In genomic region chr3:22692239-22692638, GRCh38 we compare ENCODE assay signal across 30 cellular contexts.
"Had no signal": no experiment of that assay in that cellular context is flagged by ENCODE, and none has a peak within 500 bp of the region (broad histone marks: within the 10 kb centered on the region; RNA-seq: fewer than 3 reads in every experiment).

No MANE protein-coding gene starts in this region.

- H3K9me3 ChIP-seq: adrenal gland, body of pancreas, breast epithelium, Peyer's patch had no signal

- H3K27ac ChIP-seq: adrenal gland, body of pancreas, breast epithelium, Peyer's patch, WERI-Rb-1 had no signal

- DNase-seq: activated CD4-positive, alpha-beta T cell treated with anti-CD3 and anti-CD28 coated beads, Interleukin-2, amount 10 ng/mL, durations not matched to agents 7 days and 5 days; activated CD4-positive, alpha-beta T cell treated with anti-CD3 and anti-CD28 coated beads, Interleukin-2, amount 50 U/mL, for 48 hours; activated CD8-positive, alpha-beta T cell treated with anti-CD3 and anti-CD28 coated beads, Interleukin-2, amount 10 ng/mL, durations not matched to agents 7 days and 5 days; activated gamma-delta T cell; activated naive CD4-positive, alpha-beta T cell treated with anti-CD3 and anti-CD28 coated beads for 36 hours; activated T-cell treated with anti-CD3 and anti-CD28 coated beads, Interleukin-2, amount 50 U/mL, for 24 hours; adrenal gland; body of pancreas; Kasumi-1; KG1; MM.1S; MV-4-11; NCI-H1092; NCI-H1436 treated with DMSO at 0.1 percent for 48 hours; NCI-H1694 treated with DMSO at 0.1 percent for 48 hours; NCI-H2029; NCI-H345; NCI-H524 treated with DMSO at 0.1 percent for 48 hours; PC-3; Peyer's patch; RPMI8226; SHP77 treated with DMSO at 0.1 percent for 48 hours; T-helper 1 cell; T-helper 2 cell; T-helper 9 cell; WERI-Rb-1 had no signal

- ATAC-seq: activated CD8-positive, alpha-beta T cell treated with anti-CD3 and anti-CD28 coated beads, Interleukin-2, amount 10 ng/mL, durations not matched to agents 7 days and 5 days; activated naive CD4-positive, alpha-beta T cell treated with anti-CD3 and anti-CD28 coated beads, Interleukin-2, amount 50 U/mL, for 72 hours; body of pancreas; SK-N-SH treated with all-trans-retinoic acid at 6 μM for 48 hours had no signal

- H3K27me3 Mint-ChIP-seq: activated CD4-positive, alpha-beta T cell treated with anti-CD3 and anti-CD28 coated beads, Interleukin-2, amount 10 ng/mL, durations not matched to agents 7 days and 5 days; activated T-cell treated with anti-CD3 and anti-CD28 coated beads, Interleukin-2, amount 50 U/mL, for 24 hours had no signal

- H3K4me3 ChIP-seq: adrenal gland, body of pancreas, breast epithelium, Peyer's patch had no signal

- H3K27me3 ChIP-seq: body of pancreas, breast epithelium, Peyer's patch had no signal

- H3K4me1 Mint-ChIP-seq: activated CD4-positive, alpha-beta T cell treated with anti-CD3 and anti-CD28 coated beads, Interleukin-2, amount 10 ng/mL, durations not matched to agents 7 days and 5 days had no signal

- H3K36me3 Mint-ChIP-seq: activated naive CD4-positive, alpha-beta T cell treated with anti-CD3 and anti-CD28 coated beads, Interleukin-2, amount 50 U/mL, for 72 hours had no signal

- H3K36me3 ChIP-seq: adrenal gland, Peyer's patch, WERI-Rb-1 had no signal

- H3K27ac Mint-ChIP-seq: activated CD4-positive, alpha-beta T cell treated with anti-CD3 and anti-CD28 coated beads, Interleukin-2, amount 10 ng/mL, durations not matched to agents 7 days and 5 days; activated CD8-positive, alpha-beta T cell treated with anti-CD3 and anti-CD28 coated beads, Interleukin-2, amount 10 ng/mL, durations not matched to agents 7 days and 5 days; activated naive CD4-positive, alpha-beta T cell treated with anti-CD3 and anti-CD28 coated beads for 36 hours; activated naive CD4-positive, alpha-beta T cell treated with anti-CD3 and anti-CD28 coated beads, Interleukin-2, amount 50 U/mL, for 72 hours; activated T-cell treated with anti-CD3 and anti-CD28 coated beads, Interleukin-2, amount 50 U/mL, for 24 hours; activated T-helper 2 cell treated with anti-CD3 and anti-CD28 coated beads, Interferon-gamma antibody, Interleukin-2, Interleukin-4, amounts not matched to agents 10 μg/mL and 5 μg/mL and 100 μg/mL, durations not matched to agents 14 hours and 24 hours and 36 hours had no signal

- H3K4me3 Mint-ChIP-seq: activated CD4-positive, alpha-beta T cell treated with anti-CD3 and anti-CD28 coated beads, Interleukin-2, amount 10 ng/mL, durations not matched to agents 7 days and 5 days; activated CD8-positive, alpha-beta T cell treated with anti-CD3 and anti-CD28 coated beads, Interleukin-2, amount 10 ng/mL, durations not matched to agents 7 days and 5 days; activated naive CD4-positive, alpha-beta T cell treated with anti-CD3 and anti-CD28 coated beads for 36 hours; activated T-cell treated with anti-CD3 and anti-CD28 coated beads, Interleukin-2, amount 50 U/mL, for 24 hours had no signal

- H3K4me1 ChIP-seq: adrenal gland, body of pancreas, breast epithelium, Peyer's patch had no signal

- H3K9me3 Mint-ChIP-seq: activated CD4-positive, alpha-beta T cell treated with anti-CD3 and anti-CD28 coated beads, Interleukin-2, amount 10 ng/mL, durations not matched to agents 7 days and 5 days; activated naive CD4-positive, alpha-beta T cell treated with anti-CD3 and anti-CD28 coated beads for 36 hours; activated naive CD4-positive, alpha-beta T cell treated with anti-CD3 and anti-CD28 coated beads, Interleukin-2, amount 50 U/mL, for 72 hours; activated T-helper 2 cell treated with anti-CD3 and anti-CD28 coated beads, Interferon-gamma antibody, Interleukin-2, Interleukin-4, amounts not matched to agents 10 μg/mL and 5 μg/mL and 100 μg/mL, durations not matched to agents 14 hours and 24 hours and 36 hours had no signal
